11 cellular contexts compared by ENCODE assay signal in the genomic region with DNA sequence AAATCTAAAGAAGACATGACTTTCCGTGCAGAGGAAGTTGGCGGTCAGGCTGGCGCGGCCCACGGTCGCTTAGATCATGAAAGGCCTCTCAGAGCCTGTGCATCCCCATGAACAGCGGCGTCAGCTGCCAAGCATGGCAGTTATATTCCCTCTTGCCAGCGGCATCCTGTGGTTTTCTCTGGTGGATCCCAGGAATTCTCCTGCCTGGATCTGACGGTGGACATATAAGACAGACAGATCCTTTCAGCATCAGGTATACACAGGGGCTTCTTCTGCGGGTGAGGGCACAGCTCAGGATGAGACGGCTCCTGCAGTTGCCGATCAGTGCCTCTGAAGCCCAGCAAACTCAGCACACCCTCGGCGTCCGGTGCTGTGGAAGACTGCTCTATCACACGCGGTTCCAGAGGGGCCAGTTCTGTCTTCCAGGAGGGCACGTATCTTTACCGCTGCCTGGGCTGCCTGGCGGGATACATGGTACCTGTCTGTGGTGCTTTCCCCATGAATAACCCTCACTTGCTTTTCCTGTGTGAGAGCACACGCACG.
DNase-seq lines count a peak whose midpoint lies in the region; ATAC-seq and TF ChIP-seq lines count a peak whose summit lies in the region.
"Had no signal": no experiment of that assay in that cellular context is flagged by ENCODE, and none has a peak within 500 bp of the region (broad histone marks: within the 10 kb centered on the region; RNA-seq: fewer than 3 reads in every experiment).

No MANE protein-coding gene starts in this region.

- H3K4me1 ChIP-seq in right atrium auricular region = peaks cover 0 to 69% of the 10 kb centered on the region in 2 donors
- H3K4me1 ChIP-seq in heart left ventricle = peaks cover 0 to 74% (median 55%) of the 10 kb centered on the region in 12 donors
- H3K4me1 ChIP-seq in naive thymus-derived CD4-positive, alpha-beta T cell (ENCODE audit: control insufficient read depth in 2 of 2, insufficient read depth in 2 of 2, low read length in 2 of 2) = peaks cover 13 to 68% of the 10 kb centered on the region in 2 donors
- H3K4me1 ChIP-seq in vagina = peaks cover 36% of the 10 kb centered on the region

- intact Hi-C loops in heart left ventricle (cut with DNase I) = loop anchor here in 5 of 10 donors (5.0 to 10.0 kb wide), 5 partner anchors 74 to 159 kb away; partner anchors contain the start of gene LDLRAD4 (in 2 of the 5)
- intact Hi-C loops in naive thymus-derived CD4-positive, alpha-beta T cell (cut with micrococcal nuclease) = loop anchor here in 1 of 2 donors (2.0 to 10.0 kb wide), 7 partner anchors 102 to 1524 kb away; partner anchors contain the start of genes CHMP1B, FAM210A, IMPA2 and RNMT
- intact Hi-C loops in vagina (cut with DNase I) = no loop called here

- peak overlapping the region; percentile 27 for H3K4me3 Mint-ChIP-seq in activated naive CD4-positive, alpha-beta T cell treated with anti-CD3 and anti-CD28 coated beads, Interleukin-2, amount 10 ng/mL, durations not matched to agents 7 days and 5 days
- peak overlapping the region; percentile 42 to 86 (median 70) for H3K4me3 Mint-ChIP-seq in naive thymus-derived CD4-positive, alpha-beta T cell

- CTCF ChIA-PET in activated naive CD4-positive, alpha-beta T cell treated with anti-CD3 and anti-CD28 coated beads, Interleukin-2, amount 10 ng/mL, durations not matched to agents 7 days and 5 days (lab: Charles Lee) = interaction anchor here (1.3 to 1.5 kb wide), 2 partner anchors 158 to 202 kb away, joined by 3 to 4 read pairs; partner anchors contain the start of gene LDLRAD4
- CTCF ChIA-PET in naive thymus-derived CD4-positive, alpha-beta T cell (lab: Charles Lee) = interaction anchor here (2.1 kb wide), 1 partner anchor 160 kb away, joined by 9 read pairs; no protein-coding TSS in a partner anchor

- POLR2A ChIA-PET in naive thymus-derived CD4-positive, alpha-beta T cell (lab: Charles Lee) = interaction anchor here (0.9 to 2.1 kb wide), 7 partner anchors 10 to 158 kb away, joined by 3 to 7 read pairs (median 4); partner anchors contain the start of gene LDLRAD4

- H3K4me1 Mint-ChIP-seq in activated naive CD4-positive, alpha-beta T cell treated with anti-CD3 and anti-CD28 coated beads, Interleukin-2, amount 10 ng/mL, durations not matched to agents 7 days and 5 days = peaks cover 84% of the 10 kb centered on the region
- peaks cover 32 to 87% (median 80%) of the 10 kb centered on the region in 7 donors for H3K4me1 Mint-ChIP-seq in naive thymus-derived CD4-positive, alpha-beta T cell

- H3K9me3 Mint-ChIP-seq in activated naive CD4-positive, alpha-beta T cell treated with anti-CD3 and anti-CD28 coated beads, Interleukin-2, amount 10 ng/mL, durations not matched to agents 7 days and 5 days = no peaks in the 10 kb centered on the region
- H3K9me3 Mint-ChIP-seq in naive thymus-derived CD4-positive, alpha-beta T cell = no peaks in the 10 kb centered on the region

- TF ChIP-seq POLR2A in heart left ventricle (IDR thresholded peaks at IDR 0.05) = no peak
- no peak for TF ChIP-seq POLR2A in vagina (IDR thresholded peaks at IDR 0.05)

- H3K36me3 ChIP-seq in right atrium auricular region = no peaks in the 10 kb centered on the region
- no peaks in the 10 kb centered on the region for H3K36me3 ChIP-seq in heart left ventricle
- no peaks in the 10 kb centered on the region for H3K36me3 ChIP-seq in naive thymus-derived CD4-positive, alpha-beta T cell (ENCODE audit: control insufficient read depth in 2 of 3, insufficient read depth in 3 of 3, low read length in 3 of 3)
- H3K36me3 ChIP-seq in vagina = no peaks in the 10 kb centered on the region

- no peaks in the 10 kb centered on the region for H3K9me3 ChIP-seq in right atrium auricular region
- H3K9me3 ChIP-seq in heart left ventricle = no peaks in the 10 kb centered on the region
- no peaks in the 10 kb centered on the region for H3K9me3 ChIP-seq in naive thymus-derived CD4-positive, alpha-beta T cell (ENCODE audit: control insufficient read depth in 2 of 3, low read length in 3 of 3)
- no peaks in the 10 kb centered on the region for H3K9me3 ChIP-seq in vagina
- H3K9me3 ChIP-seq: A549 had no signal

- DNase-seq in right atrium auricular region (ENCODE audit: low spot score) (peak; percentile 51), heart left ventricle (no peak), vagina (ENCODE audit: extremely low spot score in 2 of 2) (peak in 1 of 2 donors; percentile 84), hippocampal formation (lab: John Stamatoyannopoulos, UW) (no peak), NCI-H2029 treated with DMSO at 0.1 percent for 48 hours (lab: John Stamatoyannopoulos, UW) (no peak)
- DNase-seq in activated naive CD4-positive, alpha-beta T cell treated with anti-CD3 and anti-CD28 coated beads, Interleukin-2, amount 10 ng/mL, durations not matched to agents 7 days and 5 days = peak; percentile 47
- peak in 4 of 9 donors; percentile 25 to 59 (median 38) for DNase-seq in naive thymus-derived CD4-positive, alpha-beta T cell
- DNase-seq: NK-92 treated with Interleukin-12 subunit alpha and Interleukin-12 subunit beta, amount 100 ng/mL, for 24 hours had no signal

- ATAC-seq in heart left ventricle = no peak
- ATAC-seq in naive thymus-derived CD4-positive, alpha-beta T cell = peak; percentile 23
- no peak for ATAC-seq in GM21576 (IDR thresholded peaks at IDR 0.05; ENCODE audit: unreplicated experiment)
- ATAC-seq: esophagus mucosa had no signal

- H3K27ac ChIP-seq in right atrium auricular region (peak overlapping the region; percentile 41 to 75), heart left ventricle (peak overlapping the region in 3 of 12 donors; percentile 66 to 80 (median 73)), vagina (peak overlapping the region; percentile 66)
- H3K27ac ChIP-seq in naive thymus-derived CD4-positive, alpha-beta T cell (ENCODE audit: low read depth, low read length) = peak overlapping the region; percentile 83

- TF ChIP-seq CTCF in right atrium auricular region (IDR thresholded peaks at IDR 0.05) (no peak), heart left ventricle (IDR thresholded peaks at IDR 0.05) (no peak), vagina (IDR thresholded peaks at IDR 0.05) (no peak)

- H3K27me3 ChIP-seq in right atrium auricular region (no peaks in the 10 kb centered on the region), heart left ventricle (no peaks in the 10 kb centered on the region), vagina (no peaks in the 10 kb centered on the region)
- no peaks in the 10 kb centered on the region for H3K27me3 ChIP-seq in naive thymus-derived CD4-positive, alpha-beta T cell (ENCODE audit: control insufficient read depth in 2 of 2, insufficient read depth in 2 of 2, low read length in 2 of 2)

- no peaks in the 10 kb centered on the region for H3K27me3 Mint-ChIP-seq in activated naive CD4-positive, alpha-beta T cell treated with anti-CD3 and anti-CD28 coated beads, Interleukin-2, amount 10 ng/mL, durations not matched to agents 7 days and 5 days
- H3K27me3 Mint-ChIP-seq in naive thymus-derived CD4-positive, alpha-beta T cell = no peaks in the 10 kb centered on the region

- WGBS in heart left ventricle, 4 donors = 94 to 96% (median 94%) methylated on average over 20 to 23 of the region's 23 CpGs

- no peak overlapping the region for H3K4me3 ChIP-seq in right atrium auricular region
- no peak overlapping the region for H3K4me3 ChIP-seq in heart left ventricle
- H3K4me3 ChIP-seq in naive thymus-derived CD4-positive, alpha-beta T cell (ENCODE audit: low read length) = peak overlapping the region; percentile 34
- H3K4me3 ChIP-seq in vagina = no peak overlapping the region
- H3K4me3 ChIP-seq: A549 had no signal

- peak overlapping the region; percentile 75 for H3K27ac Mint-ChIP-seq in activated naive CD4-positive, alpha-beta T cell treated with anti-CD3 and anti-CD28 coated beads, Interleukin-2, amount 10 ng/mL, durations not matched to agents 7 days and 5 days
- peak overlapping the region; percentile 92 to 99 (median 96) for H3K27ac Mint-ChIP-seq in naive thymus-derived CD4-positive, alpha-beta T cell

- H3K36me3 Mint-ChIP-seq in activated naive CD4-positive, alpha-beta T cell treated with anti-CD3 and anti-CD28 coated beads, Interleukin-2, amount 10 ng/mL, durations not matched to agents 7 days and 5 days = no peaks in the 10 kb centered on the region
- H3K36me3 Mint-ChIP-seq in naive thymus-derived CD4-positive, alpha-beta T cell = peaks cover 0 to 2% (median 0%) of the 10 kb centered on the region in 5 donors

Comparison
In these comparisons a context has a peak if more than half of its experiments do, and no peak if none do; other contexts are left out.
1. DNase-seq: peak in right atrium auricular region (single experiment) and activated naive CD4-positive, alpha-beta T cell treated with anti-CD3 and anti-CD28 coated beads, Interleukin-2, amount 10 ng/mL, durations not matched to agents 7 days and 5 days (single experiment); none in heart left ventricle (0 of 5), hippocampal formation (0 of 2) and NCI-H2029 treated with DMSO at 0.1 percent for 48 hours (single experiment).